ENCODE assay signal across 10 cellular contexts in genomic region chr17:18100616-18101015, GRCh38. TPM values are rescaled to one million over a fixed set of nuclear protein-coding genes. Genes with fewer than 3 reads are reported as not detected.
"Had no signal": no experiment of that assay in that cellular context is flagged by ENCODE, and none has a peak within 500 bp of the region (broad histone marks: within the 10 kb centered on the region; RNA-seq: fewer than 3 reads in every experiment).

No MANE protein-coding gene starts in this region.

- H3K4me1 ChIP-seq: HAP-1 had no signal

- ATAC-seq: HCT116, HepG2 had no signal

- DNase-seq: GM23248, GOT3, H7, HFFc6 had no signal

- H2AFZ ChIP-seq: GM23248 had no signal

- H3K4me3 Mint-ChIP-seq: HFFc6 had no signal

- H3K9me3 Mint-ChIP-seq: HFFc6, IgD-negative memory B cell had no signal

- H3K9ac ChIP-seq: GM23248 had no signal

- H3K27ac ChIP-seq: GM23248, HL-60 had no signal

- H3K27me3 Mint-ChIP-seq: IgD-negative memory B cell had no signal

- H3K27ac Mint-ChIP-seq: HFFc6 had no signal

- H3K9me3 ChIP-seq: HAP-1 had no signal

- H3K4me3 ChIP-seq: GM23248, HAP-1 had no signal

RNA-seq across cellular contexts. Expression of gene MYO15A, which starts 7.9 kb away (rescaled TPM):
- total RNA-seq: HT1080 had no signal
